Comparison of ENCODE assay signal across 31 cellular contexts in genomic region chr2:108418416-108418815, GRCh38. TPM values are rescaled to one million over a fixed set of nuclear protein-coding genes. Genes with fewer than 3 reads are reported as not detected.
"Had no signal": no experiment of that assay in that cellular context is flagged by ENCODE, and none has a peak within 500 bp of the region (broad histone marks: within the 10 kb centered on the region; RNA-seq: fewer than 3 reads in every experiment).

No MANE protein-coding gene starts in this region.

- FAIRE-seq: astrocyte, TTC549 had no signal

- H3K4me1 ChIP-seq: body of pancreas, breast epithelium had no signal

- H3K4me3 ChIP-seq: body of pancreas, breast epithelium, MG63, SJSA1 had no signal

- H3K27me3 ChIP-seq: body of pancreas, breast epithelium, MG63, SJSA1 had no signal

- H3K36me3 ChIP-seq: breast epithelium, MG63, SJSA1 had no signal

- H3K9ac ChIP-seq: SK-N-SH had no signal

- ATAC-seq: activated CD4-positive, alpha-beta T cell treated with anti-CD3 and anti-CD28 coated beads for 36 hours; activated CD4-positive, CD25-positive, alpha-beta regulatory T cell treated with anti-CD3 and anti-CD28 coated beads, Interleukin-2, amount 50 U/mL, for 24 hours; activated CD8-positive, alpha-beta T cell treated with anti-CD3 and anti-CD28 coated beads, Interleukin-2, amount 10 ng/mL, durations not matched to agents 7 days and 5 days; body of pancreas; Panc1; WTC11 had no signal

- H3K27ac ChIP-seq: body of pancreas, breast epithelium, SJSA1 had no signal

- DNase-seq: activated CD4-positive, alpha-beta T cell treated with anti-CD3 and anti-CD28 coated beads for 36 hours; activated CD4-positive, alpha-beta T cell treated with anti-CD3 and anti-CD28 coated beads, Interleukin-2, amount 10 ng/mL, durations not matched to agents 7 days and 5 days; activated CD4-positive, alpha-beta T cell treated with anti-CD3 and anti-CD28 coated beads, Interleukin-2, amount 50 U/mL, for 48 hours; activated CD8-positive, alpha-beta T cell treated with anti-CD3 and anti-CD28 coated beads, Interleukin-2, amount 10 ng/mL, durations not matched to agents 7 days and 5 days; activated gamma-delta T cell; activated naive CD4-positive, alpha-beta T cell treated with Interleukin-2 at 50 U/mL for 16 hours; activated naive CD8-positive, alpha-beta T cell treated with anti-CD3 and anti-CD28 coated beads, Interleukin-2, amount 10 ng/mL, durations not matched to agents 7 days and 5 days; activated T-cell treated with anti-CD3 and anti-CD28 coated beads, Interleukin-2, amount 50 U/mL, for 24 hours; body of pancreas; Karpas-422; KBM-7; MG63; NCI-H1048; NCI-H1105 treated with DMSO at 0.1 percent for 48 hours; NCI-H1436 treated with DMSO at 0.1 percent for 48 hours; NCI-H1694 treated with DMSO at 0.1 percent for 48 hours; NCI-H2029; NCI-H345; NCI-H524 treated with DMSO at 0.1 percent for 48 hours; RPMI8226; SHP77 treated with DMSO at 0.1 percent for 48 hours; SK-N-SH had no signal

- H3K4me2 ChIP-seq: SK-N-SH had no signal

- H3K9me3 ChIP-seq: body of pancreas, breast epithelium, MG63, SJSA1, SK-N-SH had no signal

RNA-seq across cellular contexts. Expression of gene SULT1C4, which starts 40.7 kb away (rescaled TPM):
- total RNA-seq: activated CD4-positive, alpha-beta T cell treated with anti-CD3 and anti-CD28 coated beads for 36 hours; activated CD4-positive, alpha-beta T cell treated with anti-CD3 and anti-CD28 coated beads, Interleukin-2, amount 10 ng/mL, durations not matched to agents 7 days and 5 days; activated CD8-positive, alpha-beta T cell treated with anti-CD3 and anti-CD28 coated beads, Interleukin-2, amount 10 ng/mL, durations not matched to agents 7 days and 5 days; activated naive CD8-positive, alpha-beta T cell treated with anti-CD3 and anti-CD28 coated beads, Interleukin-2, amount 10 ng/mL, durations not matched to agents 7 days and 5 days; activated T-helper 2 cell treated with anti-CD3 and anti-CD28 coated beads, Interferon-gamma antibody, Interleukin-2, Interleukin-4, amounts not matched to agents 10 μg/mL and 5 μg/mL and 100 μg/mL, durations not matched to agents 14 hours and 24 hours and 36 hours; NCI-H460 had no signal
